ENCODE assay signal across 21 cellular contexts in genomic region chr1:181251713-181252075, GRCh38.
"Had no signal": no experiment of that assay in that cellular context is flagged by ENCODE, and none has a peak within 500 bp of the region (broad histone marks: within the 10 kb centered on the region; RNA-seq: fewer than 3 reads in every experiment).

No MANE protein-coding gene starts in this region.

- H3K27me3 Mint-ChIP-seq: naive thymus-derived CD4-positive, alpha-beta T cell had no signal

- H3K27ac ChIP-seq: tibial artery, uterus had no signal

- H3K27ac Mint-ChIP-seq: activated T-helper 17 cell treated with anti-CD3 and anti-CD28 coated beads, Interleukin-2, amount 50 U/mL, for 72 hours; dendritic cell treated with granulocyte-macrophage colony-stimulating factor and Interleukin-4, amounts not matched to agents 40 ng/mL and 50 ng/mL, for 4 days; immature natural killer cell; naive thymus-derived CD4-positive, alpha-beta T cell; stimulated activated naive B cell treated with anti-CD40 and anti-IgM and Interleukin-4, amounts not matched to agents 10 μg/mL and 1 μg/mL and 100 μg/mL, for 72 hours had no signal

- FAIRE-seq: bronchial epithelial cell had no signal

- H3K36me3 ChIP-seq: tibial artery, uterus had no signal

- ATAC-seq: activated T-helper 17 cell treated with anti-CD3 and anti-CD28 coated beads, Interleukin-2, amount 50 U/mL, for 72 hours; left colon; mucosa of descending colon; naive thymus-derived CD4-positive, alpha-beta T cell; stimulated activated naive B cell treated with anti-CD40 and anti-IgM and Interleukin-4, amounts not matched to agents 10 μg/mL and 1 μg/mL and 100 μg/mL, for 72 hours had no signal

- H3K4me3 ChIP-seq: lung, mucosa of descending colon, tibial artery, uterus had no signal

- H3K27me3 ChIP-seq: tibial artery, uterus had no signal

- H3K9me3 ChIP-seq: tibial artery, uterus had no signal

- DNase-seq: activated CD4-positive, CD25-positive, alpha-beta regulatory T cell treated with anti-CD3 and anti-CD28 coated beads, Interleukin-2, amount 50 U/mL, for 72 hours; activated naive CD4-positive, alpha-beta T cell treated with Interleukin-2 at 50 U/mL for 16 hours; activated T-cell treated with anti-CD3 and anti-CD28 coated beads for 4 hours; anterior cingulate cortex; effector memory CD4-positive, alpha-beta T cell; foreskin melanocyte; immature natural killer cell; left colon; mucosa of descending colon; naive thymus-derived CD4-positive, alpha-beta T cell; posterior cingulate gyrus; retina; stimulated activated CD4-positive, alpha-beta T cell treated with anti-CD3 and anti-CD28 coated beads, Interleukin-2, amount 100 ng/mL, for 48 hours; stimulated activated naive B cell treated with anti-CD40 and anti-IgM and Interleukin-4, amounts not matched to agents 10 μg/mL and 1 μg/mL and 100 μg/mL, for 72 hours; T-helper 9 cell; tibial artery had no signal

- H3K4me3 Mint-ChIP-seq: activated T-helper 17 cell treated with anti-CD3 and anti-CD28 coated beads, Interleukin-2, amount 50 U/mL, for 72 hours; dendritic cell treated with granulocyte-macrophage colony-stimulating factor and Interleukin-4, amounts not matched to agents 40 ng/mL and 50 ng/mL, for 4 days; immature natural killer cell; naive thymus-derived CD4-positive, alpha-beta T cell; stimulated activated naive B cell treated with anti-CD40 and anti-IgM and Interleukin-4, amounts not matched to agents 10 μg/mL and 1 μg/mL and 100 μg/mL, for 72 hours had no signal

- H3K4me1 Mint-ChIP-seq: activated T-helper 17 cell treated with anti-CD3 and anti-CD28 coated beads, Interleukin-2, amount 50 U/mL, for 72 hours; immature natural killer cell; naive thymus-derived CD4-positive, alpha-beta T cell; stimulated activated naive B cell treated with anti-CD40 and anti-IgM and Interleukin-4, amounts not matched to agents 10 μg/mL and 1 μg/mL and 100 μg/mL, for 72 hours had no signal

- H3K4me1 ChIP-seq: uterus had no signal
